In genomic region chr22:34950480-34950879, GRCh38 we compare ENCODE assay signal across 20 cellular contexts.
"Had no signal": no experiment of that assay in that cellular context is flagged by ENCODE, and none has a peak within 500 bp of the region (broad histone marks: within the 10 kb centered on the region; RNA-seq: fewer than 3 reads in every experiment).

No MANE protein-coding gene starts in this region.

- H3K27ac Mint-ChIP-seq: activated CD8-positive, alpha-beta memory T cell treated with anti-CD3 and anti-CD28 coated beads, Interleukin-2, amount 10 ng/mL, durations not matched to agents 7 days and 5 days; activated naive CD4-positive, alpha-beta T cell treated with anti-CD3 and anti-CD28 coated beads, Interleukin-2, amount 50 U/mL, for 24 hours; activated T-cell treated with anti-CD3 and anti-CD28 coated beads, Interleukin-2, amount 50 U/mL, for 24 hours; effector memory CD8-positive, alpha-beta T cell; stimulated activated naive CD8-positive, alpha-beta T cell treated with anti-CD3 and anti-CD28 coated beads, Interleukin-15, Interleukin-2, amounts not matched to agents 100 ng/mL and 50 ng/mL, for 24 hours had no signal

- ATAC-seq: activated CD4-positive, CD25-positive, alpha-beta regulatory T cell treated with anti-CD3 and anti-CD28 coated beads, Interleukin-2, amount 50 U/mL, for 24 hours; activated CD8-positive, alpha-beta memory T cell treated with anti-CD3 and anti-CD28 coated beads, Interleukin-2, amount 10 ng/mL, durations not matched to agents 7 days and 5 days; effector memory CD8-positive, alpha-beta T cell; left lung had no signal

- H3K4me1 Mint-ChIP-seq: activated CD8-positive, alpha-beta memory T cell treated with anti-CD3 and anti-CD28 coated beads, Interleukin-2, amount 10 ng/mL, durations not matched to agents 7 days and 5 days; activated naive CD4-positive, alpha-beta T cell treated with anti-CD3 and anti-CD28 coated beads, Interleukin-2, amount 50 U/mL, for 24 hours; central memory CD8-positive, alpha-beta T cell; neural crest cell had no signal

- H3K4me3 Mint-ChIP-seq: activated CD8-positive, alpha-beta memory T cell treated with anti-CD3 and anti-CD28 coated beads, Interleukin-2, amount 10 ng/mL, durations not matched to agents 7 days and 5 days; activated naive CD4-positive, alpha-beta T cell treated with anti-CD3 and anti-CD28 coated beads, Interleukin-2, amount 50 U/mL, for 24 hours; activated T-cell treated with anti-CD3 and anti-CD28 coated beads, Interleukin-2, amount 50 U/mL, for 24 hours; brain; central memory CD8-positive, alpha-beta T cell; effector memory CD8-positive, alpha-beta T cell; neural crest cell; stimulated activated naive CD8-positive, alpha-beta T cell treated with anti-CD3 and anti-CD28 coated beads, Interleukin-15, Interleukin-2, amounts not matched to agents 100 ng/mL and 50 ng/mL, for 24 hours had no signal

- H3K27me3 ChIP-seq: ovary, testis had no signal

- H3K36me3 ChIP-seq: left lung, ovary had no signal

- H3K4me1 ChIP-seq: left lung, testis had no signal

- H3K9me3 ChIP-seq: left lung, ovary, testis had no signal

- H3K27me3 Mint-ChIP-seq: activated CD8-positive, alpha-beta memory T cell treated with anti-CD3 and anti-CD28 coated beads, Interleukin-2, amount 10 ng/mL, durations not matched to agents 7 days and 5 days; activated naive CD4-positive, alpha-beta T cell treated with anti-CD3 and anti-CD28 coated beads, Interleukin-2, amount 50 U/mL, for 24 hours; activated T-cell treated with anti-CD3 and anti-CD28 coated beads, Interleukin-2, amount 50 U/mL, for 24 hours; central memory CD8-positive, alpha-beta T cell; stimulated activated naive CD8-positive, alpha-beta T cell treated with anti-CD3 and anti-CD28 coated beads, Interleukin-15, Interleukin-2, amounts not matched to agents 100 ng/mL and 50 ng/mL, for 24 hours had no signal

- H3K36me3 Mint-ChIP-seq: activated CD8-positive, alpha-beta memory T cell treated with anti-CD3 and anti-CD28 coated beads, Interleukin-2, amount 10 ng/mL, durations not matched to agents 7 days and 5 days; activated naive CD4-positive, alpha-beta T cell treated with anti-CD3 and anti-CD28 coated beads, Interleukin-2, amount 50 U/mL, for 24 hours; brain had no signal

- DNase-seq: activated CD4-positive, alpha-beta T cell treated with anti-CD3 and anti-CD28 coated beads, Interleukin-2, amount 50 U/mL, for 48 hours; activated CD8-positive, alpha-beta memory T cell treated with anti-CD3 and anti-CD28 coated beads, Interleukin-2, amount 10 ng/mL, durations not matched to agents 7 days and 5 days; activated effector memory CD4-positive, alpha-beta T cell treated with Interleukin-2 at 50 U/mL for 16 hours; activated T-cell treated with anti-CD3 and anti-CD28 coated beads, Interleukin-2, amount 50 U/mL, for 24 hours; amniotic stem cell; effector memory CD8-positive, alpha-beta T cell; erythroblast; hippocampal formation; left lung; ovary; stimulated activated CD4-positive, alpha-beta T cell treated with anti-CD3 and anti-CD28 coated beads, Interleukin-15, amount 100 ng/mL, for 24 hours; stimulated activated CD4-positive, alpha-beta T cell treated with anti-CD3 and anti-CD28 coated beads, Interleukin-4, amount 100 ng/mL, for 24 hours; T-helper 2 cell; testis had no signal

- H3K4me3 ChIP-seq: left lung, ovary, testis had no signal

- H3K27ac ChIP-seq: left lung, ovary, testis had no signal

- H3K9me3 Mint-ChIP-seq: activated naive CD4-positive, alpha-beta T cell treated with anti-CD3 and anti-CD28 coated beads, Interleukin-2, amount 50 U/mL, for 24 hours; activated T-cell treated with anti-CD3 and anti-CD28 coated beads, Interleukin-2, amount 50 U/mL, for 24 hours; central memory CD8-positive, alpha-beta T cell; effector memory CD8-positive, alpha-beta T cell; neural crest cell; stimulated activated naive CD8-positive, alpha-beta T cell treated with anti-CD3 and anti-CD28 coated beads, Interleukin-15, Interleukin-2, amounts not matched to agents 100 ng/mL and 50 ng/mL, for 24 hours had no signal
